Comparison of ENCODE assay signal across 24 cellular contexts in the genomic region with DNA sequence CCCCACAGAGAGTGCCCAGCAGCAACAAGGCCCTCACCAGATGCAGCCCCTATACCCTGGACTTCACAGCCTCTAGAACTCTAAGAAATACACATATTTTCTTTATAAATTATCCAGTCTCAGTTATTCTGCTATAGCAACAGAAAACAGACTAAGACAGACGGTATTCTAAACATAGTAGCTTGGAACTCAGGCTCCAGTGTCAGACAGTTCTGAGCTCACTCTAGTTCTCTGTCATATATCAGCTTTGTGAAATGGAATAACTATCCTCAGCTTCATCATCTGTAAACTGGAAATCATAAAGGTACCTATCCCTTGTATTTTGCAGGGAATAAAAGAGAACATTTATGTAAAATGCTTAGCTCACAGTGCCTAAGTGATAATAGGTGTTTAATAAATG.
"Had no signal": no experiment of that assay in that cellular context is flagged by ENCODE, and none has a peak within 500 bp of the region (broad histone marks: within the 10 kb centered on the region; RNA-seq: fewer than 3 reads in every experiment).

No MANE protein-coding gene starts in this region.

- H3K4me1 Mint-ChIP-seq: mesothelial cell of epicardium had no signal

- H3K9me3 Mint-ChIP-seq: mesothelial cell of epicardium; naive B cell; naive thymus-derived CD8-positive, alpha-beta T cell had no signal

- H3K36me3 Mint-ChIP-seq: mesothelial cell of epicardium; naive B cell; naive thymus-derived CD8-positive, alpha-beta T cell had no signal

- H3K4me1 ChIP-seq: foreskin keratinocyte had no signal

- H3K36me3 ChIP-seq: esophagus muscularis mucosa, heart right ventricle, left lung, lower lobe of right lung had no signal

- H3K4me3 Mint-ChIP-seq: mesothelial cell of epicardium; naive B cell; naive thymus-derived CD8-positive, alpha-beta T cell had no signal

- ATAC-seq: foreskin keratinocyte; left cardiac atrium; left lung; left ventricle myocardium superior; lower lobe of right lung; mucosa of descending colon; naive thymus-derived CD8-positive, alpha-beta T cell had no signal

- FAIRE-seq: endothelial cell of umbilical vein, frontal cortex, islet of Langerhans, keratinocyte had no signal

- H3K9me3 ChIP-seq: esophagus muscularis mucosa, heart right ventricle, left lung, lower lobe of right lung, mucosa of descending colon had no signal

- H3K27ac ChIP-seq: coronary artery, esophagus muscularis mucosa, foreskin keratinocyte, heart right ventricle, left lung, lower lobe of right lung had no signal

- H3K27me3 ChIP-seq: dorsolateral prefrontal cortex, esophagus muscularis mucosa, foreskin keratinocyte, heart right ventricle, left lung had no signal

- H3K4me3 ChIP-seq: coronary artery, dorsolateral prefrontal cortex, esophagus muscularis mucosa, heart right ventricle, left lung, lower lobe of right lung, mucosa of descending colon had no signal

- H3K27ac Mint-ChIP-seq: mesothelial cell of epicardium; naive B cell; naive thymus-derived CD8-positive, alpha-beta T cell had no signal

- DNase-seq: dermis blood vessel endothelial cell; dorsolateral prefrontal cortex; effector CD4-positive, alpha-beta T cell; effector memory CD4-positive, alpha-beta T cell; foreskin keratinocyte; glutamatergic neuron; head of caudate nucleus; heart right ventricle; hippocampal formation; left cardiac atrium; left lung; left ventricle myocardium superior; lower lobe of right lung; mesenchymal stem cell; mucosa of descending colon; naive B cell; naive thymus-derived CD8-positive, alpha-beta T cell had no signal
